ENCODE assay signal across 9 cellular contexts in the genomic region with DNA sequence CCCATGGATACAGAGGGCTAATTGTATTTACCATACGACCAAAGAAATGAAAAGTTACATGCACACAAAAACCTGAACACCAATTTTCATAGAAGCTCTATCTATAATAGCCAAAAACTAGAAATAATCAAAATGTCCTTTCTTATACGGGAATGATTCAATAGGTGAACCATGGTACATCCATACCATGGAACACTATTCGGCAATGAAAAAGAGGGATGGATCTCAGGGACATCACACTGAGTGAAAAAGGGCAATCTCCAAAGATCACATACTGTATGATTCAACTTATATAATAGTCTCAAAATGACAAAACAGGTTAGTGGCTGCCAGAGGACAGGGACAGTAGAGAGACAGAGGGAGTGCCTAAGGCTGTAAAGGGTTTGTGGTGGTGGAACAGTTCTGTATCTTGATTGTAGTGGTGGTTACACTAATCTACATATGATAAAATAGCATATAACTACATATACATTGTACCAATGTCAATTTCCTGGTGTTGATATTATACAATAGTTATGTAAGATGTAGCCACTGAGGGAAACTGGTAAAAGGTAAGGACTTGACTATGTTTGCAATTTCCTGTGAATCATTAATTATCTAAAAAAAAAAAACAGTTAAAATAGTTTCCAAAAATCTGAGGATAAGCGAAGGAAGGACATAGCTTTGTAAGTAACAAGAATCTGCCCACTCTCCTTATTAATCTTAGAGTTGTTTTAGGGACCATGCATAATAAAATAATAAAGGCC. TPM values are rescaled to one million over a fixed set of nuclear protein-coding genes. Genes with fewer than 3 reads are reported as not detected.
DNase-seq lines count a peak whose midpoint lies in the region; ATAC-seq and TF ChIP-seq lines count a peak whose summit lies in the region.
"Had no signal": no experiment of that assay in that cellular context is flagged by ENCODE, and none has a peak within 500 bp of the region (broad histone marks: within the 10 kb centered on the region; RNA-seq: fewer than 3 reads in every experiment).

No MANE protein-coding gene starts in this region.

- ATAC-seq in stimulated activated naive CD8-positive, alpha-beta T cell treated with anti-CD3 and anti-CD28 coated beads, Interleukin-15, amount 100 ng/mL, for 72 hours: no peak
- ATAC-seq in GM19395 (IDR thresholded peaks at IDR 0.05; ENCODE audit: unreplicated experiment) (no peak), GM19463 (IDR thresholded peaks at IDR 0.05; ENCODE audit: unreplicated experiment) (no peak)

- DNase-seq in activated CD4-positive, alpha-beta T cell treated with anti-CD3 and anti-CD28 coated beads, Interleukin-2, amount 10 ng/mL, durations not matched to agents 7 days and 5 days: no peak
- no peak for DNase-seq in activated CD4-positive, alpha-beta T cell treated with anti-CD3 and anti-CD28 coated beads for 48 hours
- no peak for DNase-seq in T-helper 2 cell treated with Interferon-gamma antibody and Interleukin-4, amounts not matched to agents 5 μg/mL and 100 μg/mL, for 36 hours (ENCODE audit: low spot score)
- DNase-seq in fibroblast of the aortic adventitia (ENCODE audit: low read depth): peak; percentile 27
- no peak for DNase-seq in stimulated activated naive CD8-positive, alpha-beta T cell treated with anti-CD3 and anti-CD28 coated beads, Interleukin-15, amount 100 ng/mL, for 72 hours
- DNase-seq in anterior cingulate cortex (lab: John Stamatoyannopoulos, UW): no peak
- DNase-seq: NCI-H1417 had no signal

- peaks cover 52% of the 10 kb centered on the region for H3K4me1 Mint-ChIP-seq in activated CD4-positive, alpha-beta T cell treated with anti-CD3 and anti-CD28 coated beads, Interleukin-2, amount 10 ng/mL, durations not matched to agents 7 days and 5 days
- H3K4me1 Mint-ChIP-seq in T-helper 2 cell treated with Interferon-gamma antibody and Interleukin-4, amounts not matched to agents 5 μg/mL and 100 μg/mL, for 36 hours (ENCODE audit: low read depth): peaks cover 40% of the 10 kb centered on the region
- H3K4me1 Mint-ChIP-seq in stimulated activated naive CD8-positive, alpha-beta T cell treated with anti-CD3 and anti-CD28 coated beads, Interleukin-15, amount 100 ng/mL, for 72 hours: peaks cover 70% of the 10 kb centered on the region

- peak overlapping the region; percentile 27 for H3K4me3 Mint-ChIP-seq in activated CD4-positive, alpha-beta T cell treated with anti-CD3 and anti-CD28 coated beads, Interleukin-2, amount 10 ng/mL, durations not matched to agents 7 days and 5 days
- H3K4me3 Mint-ChIP-seq in T-helper 2 cell treated with Interferon-gamma antibody and Interleukin-4, amounts not matched to agents 5 μg/mL and 100 μg/mL, for 36 hours: peak overlapping the region; percentile 58
- peak overlapping the region; percentile 17 to 98 for H3K4me3 Mint-ChIP-seq in stimulated activated naive CD8-positive, alpha-beta T cell treated with anti-CD3 and anti-CD28 coated beads, Interleukin-15, amount 100 ng/mL, for 72 hours

- H3K27me3 Mint-ChIP-seq in activated CD4-positive, alpha-beta T cell treated with anti-CD3 and anti-CD28 coated beads, Interleukin-2, amount 10 ng/mL, durations not matched to agents 7 days and 5 days: no peaks in the 10 kb centered on the region
- H3K27me3 Mint-ChIP-seq in T-helper 2 cell treated with Interferon-gamma antibody and Interleukin-4, amounts not matched to agents 5 μg/mL and 100 μg/mL, for 36 hours (ENCODE audit: low read depth): no peaks in the 10 kb centered on the region
- no peaks in the 10 kb centered on the region for H3K27me3 Mint-ChIP-seq in stimulated activated naive CD8-positive, alpha-beta T cell treated with anti-CD3 and anti-CD28 coated beads, Interleukin-15, amount 100 ng/mL, for 72 hours

- POLR2A ChIA-PET in activated CD4-positive, alpha-beta T cell treated with anti-CD3 and anti-CD28 coated beads, Interleukin-2, amount 10 ng/mL, durations not matched to agents 7 days and 5 days (lab: Charles Lee): no interaction called here

- no peaks in the 10 kb centered on the region for H3K9me3 Mint-ChIP-seq in activated CD4-positive, alpha-beta T cell treated with anti-CD3 and anti-CD28 coated beads, Interleukin-2, amount 10 ng/mL, durations not matched to agents 7 days and 5 days
- no peaks in the 10 kb centered on the region for H3K9me3 Mint-ChIP-seq in T-helper 2 cell treated with Interferon-gamma antibody and Interleukin-4, amounts not matched to agents 5 μg/mL and 100 μg/mL, for 36 hours
- no peaks in the 10 kb centered on the region for H3K9me3 Mint-ChIP-seq in stimulated activated naive CD8-positive, alpha-beta T cell treated with anti-CD3 and anti-CD28 coated beads, Interleukin-15, amount 100 ng/mL, for 72 hours

- CTCF ChIA-PET in activated CD4-positive, alpha-beta T cell treated with anti-CD3 and anti-CD28 coated beads, Interleukin-2, amount 10 ng/mL, durations not matched to agents 7 days and 5 days (lab: Charles Lee): no interaction called here

- no peak for TF ChIP-seq CTCF in fibroblast of the aortic adventitia (IDR thresholded peaks at IDR 0.05; ENCODE audit: insufficient read depth, low read length)

- H3K4me3 ChIP-seq in fibroblast of the aortic adventitia (ENCODE audit: low read depth, low read length): no peak overlapping the region

- peaks cover 47% of the 10 kb centered on the region for H3K36me3 Mint-ChIP-seq in activated CD4-positive, alpha-beta T cell treated with anti-CD3 and anti-CD28 coated beads, Interleukin-2, amount 10 ng/mL, durations not matched to agents 7 days and 5 days (ENCODE audit: low read depth)
- H3K36me3 Mint-ChIP-seq in T-helper 2 cell treated with Interferon-gamma antibody and Interleukin-4, amounts not matched to agents 5 μg/mL and 100 μg/mL, for 36 hours (ENCODE audit: low read depth): peaks cover 49% of the 10 kb centered on the region

- H3K27ac Mint-ChIP-seq in activated CD4-positive, alpha-beta T cell treated with anti-CD3 and anti-CD28 coated beads, Interleukin-2, amount 10 ng/mL, durations not matched to agents 7 days and 5 days: peak overlapping the region; percentile 14
- H3K27ac Mint-ChIP-seq in T-helper 2 cell treated with Interferon-gamma antibody and Interleukin-4, amounts not matched to agents 5 μg/mL and 100 μg/mL, for 36 hours: peak overlapping the region; percentile 1
- H3K27ac Mint-ChIP-seq in stimulated activated naive CD8-positive, alpha-beta T cell treated with anti-CD3 and anti-CD28 coated beads, Interleukin-15, amount 100 ng/mL, for 72 hours: no peak overlapping the region

RNA-seq across cellular contexts. Expression of a gene that starts 3.7 kb away (rescaled TPM):
- total RNA-seq in activated CD4-positive, alpha-beta T cell treated with anti-CD3 and anti-CD28 coated beads, Interleukin-2, amount 10 ng/mL, durations not matched to agents 7 days and 5 days: 10 to 100 TPM; 30.8 to 31.7 TPM
- 9.2 and 23.7 TPM in 2 replicates for total RNA-seq in fibroblast of the aortic adventitia (ENCODE audit: low replicate concordance)

RNA-seq across cellular contexts. Expression of a gene that starts 49.3 kb away (rescaled TPM):
- 10 to 100 TPM; 17.0 to 18.7 TPM for total RNA-seq in activated CD4-positive, alpha-beta T cell treated with anti-CD3 and anti-CD28 coated beads, Interleukin-2, amount 10 ng/mL, durations not matched to agents 7 days and 5 days
- total RNA-seq in fibroblast of the aortic adventitia (ENCODE audit: low replicate concordance): 36.3 and 59.4 TPM in 2 replicates

Comparison
In these comparisons a context has a peak if more than half of its experiments do, and no peak if none do; other contexts are left out.
1. H3K27ac Mint-ChIP-seq: peak in activated CD4-positive, alpha-beta T cell treated with anti-CD3 and anti-CD28 coated beads, Interleukin-2, amount 10 ng/mL, durations not matched to agents 7 days and 5 days (single experiment) and T-helper 2 cell treated with Interferon-gamma antibody and Interleukin-4, amounts not matched to agents 5 μg/mL and 100 μg/mL, for 36 hours (single experiment); none in stimulated activated naive CD8-positive, alpha-beta T cell treated with anti-CD3 and anti-CD28 coated beads, Interleukin-15, amount 100 ng/mL, for 72 hours (0 of 2).
2. Peak in every context shown above with its lines, with median percentiles within 50 percentile points of each other: H3K4me3 Mint-ChIP-seq.